In genomic region chr10:84537447-84537931, GRCh38 we compare ENCODE assay signal across 8 cellular contexts.
DNase-seq lines count a peak whose midpoint lies in the region; ATAC-seq and TF ChIP-seq lines count a peak whose summit lies in the region.

No MANE protein-coding gene starts in this region.

- no peaks in the 10 kb centered on the region for H3K4me1 ChIP-seq in MM.1S (ENCODE audit: low read length)
- H3K4me1 ChIP-seq in left lung: peaks cover 0 to 15% of the 10 kb centered on the region in 2 donors
- peaks cover 15% of the 10 kb centered on the region for H3K4me1 ChIP-seq in suprapubic skin

- no peaks in the 10 kb centered on the region for H3K36me3 Mint-ChIP-seq in central memory CD8-positive, alpha-beta T cell (ENCODE audit: insufficient read depth)

- H3K4me3 ChIP-seq in MM.1S (ENCODE audit: low read length) (no peak overlapping the region), left lung (no peak overlapping the region), suprapubic skin (no peak overlapping the region)

- H3K36me3 ChIP-seq in MM.1S (replicated peaks; ENCODE audit: insufficient read depth, low read length): no peaks in the 10 kb centered on the region
- H3K36me3 ChIP-seq in left lung: no peaks in the 10 kb centered on the region
- no peaks in the 10 kb centered on the region for H3K36me3 ChIP-seq in suprapubic skin

- no peak for TF ChIP-seq POLR2A in suprapubic skin (IDR thresholded peaks at IDR 0.05)

- H3K27me3 Mint-ChIP-seq in central memory CD8-positive, alpha-beta T cell: peaks cover 18% of the 10 kb centered on the region

- DNase-seq in AML-193 (lab: John Stamatoyannopoulos, UW) (peak; percentile 48 to 61), GM13976 (ENCODE audit: low spot score) (peak; percentile 76), MM.1S (peak; percentile 65), left lung (no peak), suprapubic skin (ENCODE audit: low spot score in 2 of 2) (no peak)
- no peak for DNase-seq in central memory CD8-positive, alpha-beta T cell (ENCODE audit: low spot score in 2 of 2)

- H3K27me3 ChIP-seq in MM.1S (replicated peaks; ENCODE audit: insufficient read depth, low read length): no peaks in the 10 kb centered on the region
- peaks cover 0 to 29% of the 10 kb centered on the region in 2 donors for H3K27me3 ChIP-seq in left lung
- peaks cover 18% of the 10 kb centered on the region for H3K27me3 ChIP-seq in suprapubic skin

- 10% methylated on average over 8 of the region's 8 CpGs for WGBS in suprapubic skin

- no peak overlapping the region for H3K9ac ChIP-seq in MM.1S (ENCODE audit: low read length)

- in situ Hi-C loops in GM13976 (cut with MboI; ENCODE audit: low sequenced_read_pairs, unreplicated experiment): loop anchor here (10.0 kb wide), 1 partner anchor 153 kb away; no protein-coding TSS in a partner anchor

- no peaks in the 10 kb centered on the region for H3F3A ChIP-seq in MM.1S (ENCODE audit: insufficient read depth, low read length)

- H3K9me3 ChIP-seq in MM.1S (replicated peaks; ENCODE audit: insufficient read depth, low read length): no peaks in the 10 kb centered on the region
- no peaks in the 10 kb centered on the region for H3K9me3 ChIP-seq in left lung
- no peaks in the 10 kb centered on the region for H3K9me3 ChIP-seq in suprapubic skin

- TF ChIP-seq CTCF in GM13976 (IDR thresholded peaks at IDR 0.05; ENCODE audit: borderline replicate concordance, control extremely low read depth, extremely low read depth, insufficient read depth, missing control alignments): peak; percentile 48
- peak; percentile 77 for TF ChIP-seq CTCF in MM.1S (IDR thresholded peaks at IDR 0.05; ENCODE audit: low read length)
- peak; percentile 86 to 87 for TF ChIP-seq CTCF in left lung (IDR thresholded peaks at IDR 0.05)
- peak; percentile 69 to 71 for TF ChIP-seq CTCF in suprapubic skin (IDR thresholded peaks at IDR 0.05)

- H3K4me2 ChIP-seq in MM.1S (ENCODE audit: low read depth, low read length): peak overlapping the region; percentile 22; the same call in 1 of the 2 replicates

- peak; percentile 59 for ATAC-seq in HG02588 (IDR thresholded peaks at IDR 0.05; ENCODE audit: unreplicated experiment)
- ATAC-seq in SK-N-SH treated with all-trans-retinoic acid at 6 μM for 48 hours: peak; percentile 88
- ATAC-seq in central memory CD8-positive, alpha-beta T cell (replicated peaks; ENCODE audit: extremely low read depth, poor library complexity, severe bottlenecking): peak; percentile 61
- peak; percentile 91 for ATAC-seq in left lung

- H3K4me1 Mint-ChIP-seq in central memory CD8-positive, alpha-beta T cell: peaks cover 12% of the 10 kb centered on the region

- no peaks in the 10 kb centered on the region for H3K9me3 Mint-ChIP-seq in central memory CD8-positive, alpha-beta T cell

- peak overlapping the region; percentile 30; the same call in 1 of the 2 replicates for H2AFZ ChIP-seq in MM.1S (ENCODE audit: low read length)

- no peak for TF ChIP-seq EP300 in suprapubic skin (IDR thresholded peaks at IDR 0.05)

- H3K4me3 Mint-ChIP-seq in central memory CD8-positive, alpha-beta T cell: no peak overlapping the region

- H3K27ac Mint-ChIP-seq in central memory CD8-positive, alpha-beta T cell (ENCODE audit: low read depth): no peak overlapping the region

- intact Hi-C loops in left lung (cut with DNase I): loop anchor here (5.0 to 10.0 kb wide), 3 partner anchors 160 to 275 kb away; no protein-coding TSS in a partner anchor

- H3K27ac ChIP-seq in MM.1S (ENCODE audit: low read length) (no peak overlapping the region), left lung (no peak overlapping the region), suprapubic skin (no peak overlapping the region)

- H4K20me1 ChIP-seq in MM.1S (ENCODE audit: insufficient read depth, low read length): no peaks in the 10 kb centered on the region

- H3K9me2 ChIP-seq in MM.1S (replicated peaks; ENCODE audit: insufficient read depth, low read length): no peaks in the 10 kb centered on the region

- H3K79me2 ChIP-seq in MM.1S (ENCODE audit: low read length): no peaks in the 10 kb centered on the region

TF ChIP-seq in SK-N-SH treated with all-trans-retinoic acid at 6 μM for 48 hours, 23 proteins besides CTCF, POLR2A, EP300 and RAD21:
- TF ChIP-seq ISL1 (CRISPR knock-in tag; IDR thresholded peaks at IDR 0.05): no peak

Comparison
In these comparisons a context has a peak if more than half of its experiments do, and no peak if none do; other contexts are left out.
1. DNase-seq: peak in AML-193 (2 of 2), GM13976 (single experiment) and MM.1S (single experiment); none in central memory CD8-positive, alpha-beta T cell (0 of 2), left lung (0 of 2) and suprapubic skin (0 of 2).
2. Peak in every context shown above with its lines, with median percentiles within 50 percentile points of each other: CTCF ChIP-seq and ATAC-seq.